1 cellular context compared by ENCODE assay signal in the genomic region with DNA sequence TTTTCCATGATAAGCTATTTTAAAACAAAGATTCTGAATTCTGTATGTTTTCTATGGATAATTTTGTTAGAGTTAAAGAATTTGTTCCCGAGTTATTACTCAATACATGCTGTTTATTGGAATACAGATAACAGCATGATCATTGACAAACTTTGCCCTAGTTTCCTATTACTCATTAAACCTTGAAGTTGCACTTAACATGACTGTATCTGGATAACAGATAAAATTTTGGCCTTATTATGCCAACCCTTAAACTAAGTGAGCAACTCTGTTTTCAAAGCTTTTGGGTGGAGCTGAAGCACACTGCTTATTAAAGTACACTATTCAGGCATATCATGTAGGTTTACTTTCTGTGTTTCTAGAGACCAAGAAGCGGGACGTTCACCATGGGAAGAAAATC.
TF ChIP-seq lines count a peak whose summit lies in the region.

A gene with protein sequence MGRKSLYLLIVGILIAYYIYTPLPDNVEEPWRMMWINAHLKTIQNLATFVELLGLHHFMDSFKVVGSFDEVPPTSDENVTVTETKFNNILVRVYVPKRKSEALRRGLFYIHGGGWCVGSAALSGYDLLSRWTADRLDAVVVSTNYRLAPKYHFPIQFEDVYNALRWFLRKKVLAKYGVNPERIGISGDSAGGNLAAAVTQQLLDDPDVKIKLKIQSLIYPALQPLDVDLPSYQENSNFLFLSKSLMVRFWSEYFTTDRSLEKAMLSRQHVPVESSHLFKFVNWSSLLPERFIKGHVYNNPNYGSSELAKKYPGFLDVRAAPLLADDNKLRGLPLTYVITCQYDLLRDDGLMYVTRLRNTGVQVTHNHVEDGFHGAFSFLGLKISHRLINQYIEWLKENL (plus strand): TSS at position 340 of the 400 bp plus-strand sequence. CDS start 47 bp downstream, at position 387.

TF ChIP-seq in A549, 52 proteins besides CTCF, POLR2A, EP300 and RAD21 (continued from another document):
- TF ChIP-seq, protein P1, sequence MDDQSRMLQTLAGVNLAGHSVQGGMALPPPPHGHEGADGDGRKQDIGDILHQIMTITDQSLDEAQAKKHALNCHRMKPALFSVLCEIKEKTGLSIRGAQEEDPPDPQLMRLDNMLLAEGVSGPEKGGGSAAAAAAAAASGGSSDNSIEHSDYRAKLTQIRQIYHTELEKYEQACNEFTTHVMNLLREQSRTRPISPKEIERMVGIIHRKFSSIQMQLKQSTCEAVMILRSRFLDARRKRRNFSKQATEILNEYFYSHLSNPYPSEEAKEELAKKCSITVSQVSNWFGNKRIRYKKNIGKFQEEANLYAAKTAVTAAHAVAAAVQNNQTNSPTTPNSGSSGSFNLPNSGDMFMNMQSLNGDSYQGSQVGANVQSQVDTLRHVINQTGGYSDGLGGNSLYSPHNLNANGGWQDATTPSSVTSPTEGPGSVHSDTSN (IDR thresholded peaks at IDR 0.05): no peak
- TF ChIP-seq ATOH8 (CRISPR knock-in tag; IDR thresholded peaks at IDR 0.05; ENCODE audit: low read depth): no peak
- no peak for TF ChIP-seq ZNF302 (CRISPR knock-in tag; IDR thresholded peaks at IDR 0.05)
- no peak for TF ChIP-seq FOXS1 (CRISPR knock-in tag; IDR thresholded peaks at IDR 0.05)
- no peak for TF ChIP-seq NFE2L2 (conservative IDR thresholded peaks at IDR 0.05; ENCODE audit: low read length)
- no peak for TF ChIP-seq HOXB5 (CRISPR knock-in tag; IDR thresholded peaks at IDR 0.05)
- TF ChIP-seq FOSB (CRISPR knock-in tag; IDR thresholded peaks at IDR 0.05): no peak
- TF ChIP-seq RCOR1 (IDR thresholded peaks at IDR 0.05; ENCODE audit: low read depth, low read length): no peak
- no peak for TF ChIP-seq KDM1A (IDR thresholded peaks at IDR 0.05; ENCODE audit: low read depth)
- TF ChIP-seq HOXA7 (CRISPR knock-in tag; IDR thresholded peaks at IDR 0.05): no peak
- no peak for TF ChIP-seq EHF (CRISPR knock-in tag; IDR thresholded peaks at IDR 0.05)
- TF ChIP-seq PHF8 (IDR thresholded peaks at IDR 0.05; ENCODE audit: borderline replicate concordance, low read depth): no peak
- TF ChIP-seq JUN (IDR thresholded peaks at IDR 0.05): no peak
- no peak for TF ChIP-seq SMC3 (IDR thresholded peaks at IDR 0.05)
